In genomic region chr9:36867672-36868471, GRCh38 we compare ENCODE assay signal across 1 cellular context.
A peak's percentile ranks its signal among the peaks of the same experiment; 100 is the strongest.
TF ChIP-seq lines count a peak whose summit lies in the region.

No MANE protein-coding gene starts in this region.

TF ChIP-seq in HepG2, 621 proteins besides CTCF, POLR2A, EP300 and RAD21 (continued from another document):
- TF ChIP-seq ZXDC (CRISPR knock-in tag; IDR thresholded peaks at IDR 0.05) (no peak), RORA (CRISPR knock-in tag; IDR thresholded peaks at IDR 0.05) (no peak), ZNF513 (CRISPR knock-in tag; conservative IDR thresholded peaks at IDR 0.05) (no peak), ZNF101 (CRISPR knock-in tag; IDR thresholded peaks at IDR 0.05; ENCODE audit: borderline replicate concordance, low read depth) (no peak), KLF12 (CRISPR knock-in tag; IDR thresholded peaks at IDR 0.05; ENCODE audit: borderline replicate concordance) (no peak), MAZ (IDR thresholded peaks at IDR 0.05; ENCODE audit: borderline replicate concordance, low read depth, low read length) (0 out of 2 replicates have a peak, but pooled peaks have one; percentile 15), MAZ (CRISPR knock-in tag; IDR thresholded peaks at IDR 0.05; ENCODE audit: low read depth) (peak; percentile 73; the same call in 1 of the 2 replicates), ZNF317 (CRISPR knock-in tag; IDR thresholded peaks at IDR 0.05) (peak; percentile 77)
TF ChIP-seq in HepG2: peak in this region for 242.
